Comparison of ENCODE assay signal across 25 cellular contexts in genomic region chr5:177066227-177066626, GRCh38.
"Had no signal": no experiment of that assay in that cellular context is flagged by ENCODE, and none has a peak within 500 bp of the region (broad histone marks: within the 10 kb centered on the region; RNA-seq: fewer than 3 reads in every experiment).

No MANE protein-coding gene starts in this region.

- H3K9me3 ChIP-seq: heart right ventricle, left lung, pancreas, tibial nerve had no signal

- H3K36me3 Mint-ChIP-seq: natural killer cell treated with Interleukin-12 subunit alpha and Interleukin-12 subunit beta and Interleukin-15 and Interleukin-18, amount 100 ng/mL, for 72 hours had no signal

- H3K4me3 Mint-ChIP-seq: activated T-helper 1 cell treated with anti-CD3 and anti-CD28 coated beads, Interleukin-12 subunit alpha, Interleukin-12 subunit beta, Interleukin-2, Interleukin-4 antibody, amounts not matched to agents 30 ng/mL and 10 ng/mL and 1 ng/mL, durations not matched to agents 14 hours and 24 hours and 36 hours; brain; central memory CD8-positive, alpha-beta T cell; effector memory CD8-positive, alpha-beta T cell; natural killer cell treated with Interleukin-12 subunit alpha and Interleukin-12 subunit beta and Interleukin-15 and Interleukin-18, amount 100 ng/mL, for 72 hours; stimulated activated naive CD8-positive, alpha-beta T cell treated with anti-CD3 and anti-CD28 coated beads, Interleukin-15, amount 100 ng/mL, for 72 hours; T-helper 17 cell had no signal

- DNase-seq: activated CD4-positive, alpha-beta T cell treated with anti-CD3 and anti-CD28 coated beads for 4 hours; activated CD4-positive, alpha-beta T cell treated with anti-CD3 and anti-CD28 coated beads, Interleukin-2, amount 50 U/mL, for 48 hours; activated CD4-positive, CD25-positive, alpha-beta regulatory T cell; activated gamma-delta T cell; activated naive CD4-positive, alpha-beta T cell treated with anti-CD3 and anti-CD28 coated beads, Interleukin-2, amount 50 U/mL, for 16 hours; activated T-cell treated with anti-CD3 and anti-CD28 coated beads for 4 hours; aorta; dorsolateral prefrontal cortex; effector memory CD8-positive, alpha-beta T cell; heart right ventricle; left lung; midbrain; pancreas; right cardiac atrium; stimulated activated CD4-positive, alpha-beta T cell treated with anti-CD3 and anti-CD28 coated beads, Interleukin-12 subunit alpha, Interleukin-12 subunit beta, amount 100 ng/mL, for 4 hours; stimulated activated CD4-positive, alpha-beta T cell treated with anti-CD3 and anti-CD28 coated beads, Interleukin-4, amount 100 ng/mL, for 4 hours; stimulated activated naive CD8-positive, alpha-beta T cell treated with anti-CD3 and anti-CD28 coated beads, Interleukin-15, amount 100 ng/mL, for 72 hours; SW 1271; T-helper 17 cell had no signal

- H3K27ac Mint-ChIP-seq: activated T-helper 1 cell treated with anti-CD3 and anti-CD28 coated beads, Interleukin-12 subunit alpha, Interleukin-12 subunit beta, Interleukin-2, Interleukin-4 antibody, amounts not matched to agents 30 ng/mL and 10 ng/mL and 1 ng/mL, durations not matched to agents 14 hours and 24 hours and 36 hours; brain; natural killer cell treated with Interleukin-12 subunit alpha and Interleukin-12 subunit beta and Interleukin-15 and Interleukin-18, amount 100 ng/mL, for 72 hours; T-helper 17 cell had no signal

- H3K4me3 ChIP-seq: dorsolateral prefrontal cortex, heart right ventricle, left lung, lung, pancreas, tibial nerve had no signal

- H3K9me3 Mint-ChIP-seq: activated T-helper 1 cell treated with anti-CD3 and anti-CD28 coated beads, Interleukin-12 subunit alpha, Interleukin-12 subunit beta, Interleukin-2, Interleukin-4 antibody, amounts not matched to agents 30 ng/mL and 10 ng/mL and 1 ng/mL, durations not matched to agents 14 hours and 24 hours and 36 hours; brain; central memory CD8-positive, alpha-beta T cell; effector memory CD8-positive, alpha-beta T cell; natural killer cell treated with Interleukin-12 subunit alpha and Interleukin-12 subunit beta and Interleukin-15 and Interleukin-18, amount 100 ng/mL, for 72 hours; stimulated activated naive CD8-positive, alpha-beta T cell treated with anti-CD3 and anti-CD28 coated beads, Interleukin-15, amount 100 ng/mL, for 72 hours had no signal

- H3K27me3 Mint-ChIP-seq: brain; central memory CD8-positive, alpha-beta T cell; effector memory CD8-positive, alpha-beta T cell; natural killer cell treated with Interleukin-12 subunit alpha and Interleukin-12 subunit beta and Interleukin-15 and Interleukin-18, amount 100 ng/mL, for 72 hours; stimulated activated naive CD8-positive, alpha-beta T cell treated with anti-CD3 and anti-CD28 coated beads, Interleukin-15, amount 100 ng/mL, for 72 hours; T-helper 17 cell had no signal

- H3K27ac ChIP-seq: dorsolateral prefrontal cortex, heart right ventricle, left lung, pancreas, tibial nerve had no signal

- H3K27me3 ChIP-seq: dorsolateral prefrontal cortex, heart right ventricle, left lung, pancreas, tibial nerve had no signal

- H3K4me1 Mint-ChIP-seq: stimulated activated naive CD8-positive, alpha-beta T cell treated with anti-CD3 and anti-CD28 coated beads, Interleukin-15, amount 100 ng/mL, for 72 hours had no signal

- H3K4me1 ChIP-seq: left lung, pancreas, tibial nerve had no signal

- ATAC-seq: effector memory CD8-positive, alpha-beta T cell; heart right ventricle; left lung; natural killer cell treated with Interleukin-12 subunit alpha and Interleukin-12 subunit beta and Interleukin-15 and Interleukin-18, amount 100 ng/mL, for 72 hours; pancreas; right cardiac atrium; stimulated activated naive CD8-positive, alpha-beta T cell treated with anti-CD3 and anti-CD28 coated beads, Interleukin-15, amount 100 ng/mL, for 72 hours; T-helper 17 cell had no signal
